8 cellular contexts compared by ENCODE assay signal in the genomic region with DNA sequence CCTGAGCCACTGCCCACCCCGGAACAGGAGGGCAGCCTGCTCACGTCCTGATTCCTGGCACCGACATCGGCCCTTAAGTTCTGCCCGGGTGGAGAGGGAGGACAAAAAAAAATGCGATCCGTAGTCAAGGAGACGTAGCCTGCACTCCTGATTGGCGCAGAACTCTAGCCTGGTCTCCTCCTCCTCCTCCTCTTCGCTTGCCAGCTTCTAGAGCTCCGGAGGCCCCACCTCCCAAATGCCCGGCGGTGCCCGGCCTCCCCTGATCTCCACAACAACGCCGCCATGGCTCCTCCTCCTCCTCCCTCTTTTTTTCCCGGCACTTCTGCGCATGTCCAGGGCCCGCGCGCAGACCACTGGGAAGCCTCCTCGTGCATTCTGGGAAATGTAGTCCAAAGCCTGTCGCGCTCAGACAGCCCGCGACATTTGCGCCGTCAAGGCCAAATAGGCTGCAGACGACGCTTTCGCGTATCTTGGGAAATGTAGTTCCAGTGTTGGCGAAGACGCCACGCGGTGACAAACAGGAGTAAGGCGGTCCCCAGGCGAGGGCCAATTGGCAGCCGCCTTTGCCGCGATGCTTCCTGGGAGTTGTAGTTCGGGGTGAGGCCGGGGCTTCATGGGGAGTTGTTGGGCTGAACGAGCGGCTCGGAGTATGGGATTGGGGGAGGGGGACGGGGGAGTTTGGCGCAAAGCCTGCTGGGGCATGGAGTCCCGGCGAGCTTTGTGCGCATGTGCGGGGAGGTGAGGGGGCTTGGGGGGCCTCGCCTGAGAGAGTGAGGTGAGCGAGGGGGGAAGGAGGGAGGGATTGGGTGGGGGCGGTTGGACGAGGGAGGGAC. TPM values are rescaled to one million over a fixed set of nuclear protein-coding genes. Genes with fewer than 3 reads are reported as not detected.
DNase-seq lines count a peak whose midpoint lies in the region; ATAC-seq and TF ChIP-seq lines count a peak whose summit lies in the region.

A gene (plus strand): TSS at position 705 of the 833 bp plus-strand sequence. CDS start 5,625 bp downstream, outside the sequence.

- POLR2A ChIA-PET in naive thymus-derived CD8-positive, alpha-beta T cell (lab: Charles Lee) = interaction anchor here (0.7 to 8.5 kb wide), 5 partner anchors 13 to 498 kb away, joined by 3 to 76 read pairs (median 3); a partner anchor contains a TSS

- TF ChIP-seq CTCF in fibroblast of mammary gland (conservative IDR thresholded peaks at IDR 0.05; ENCODE audit: control insufficient read depth, insufficient read depth, low read depth, low read length) = no peak

- H3K36me3 Mint-ChIP-seq in naive thymus-derived CD8-positive, alpha-beta T cell = peaks cover 0 to 2% (median 0%) of the 10 kb centered on the region in 3 donors

- TF ChIP-seq POLR2A in Raji (IDR thresholded peaks at IDR 0.05; ENCODE audit: insufficient read depth, low read depth, low read length) = peak; percentile 49

- no peaks in the 10 kb centered on the region for H3K9me3 Mint-ChIP-seq in naive thymus-derived CD8-positive, alpha-beta T cell

- peak within 1 kb of the TSS; percentile 91 to 98 (median 96) for H3K27ac Mint-ChIP-seq in naive thymus-derived CD8-positive, alpha-beta T cell

- peak within 1 kb of the TSS; percentile 63 for H3K4me3 ChIP-seq in fibroblast of mammary gland (ENCODE audit: control insufficient read depth, low read depth, low read length)

- ATAC-seq in naive thymus-derived CD8-positive, alpha-beta T cell = peak; percentile 88 to 89

- no peaks in the 10 kb centered on the region for H3K27me3 Mint-ChIP-seq in naive thymus-derived CD8-positive, alpha-beta T cell

- DNase-seq in EH (ENCODE audit: low read depth) = peak; percentile 100
- peak; percentile 100 for DNase-seq in H4 (ENCODE audit: low spot score)
- peak; percentile 97 for DNase-seq in LoVo (ENCODE audit: low spot score)
- DNase-seq in activated T-helper 9 cell treated with anti-CD3 and anti-CD28 coated beads, Interleukin-2, amount 50 U/mL, for 16 hours (ENCODE audit: low read depth) = peak; percentile 99
- DNase-seq in fibroblast of mammary gland (ENCODE audit: low read depth) = peak; percentile 98
- peak; percentile 95 to 100 (median 100) for DNase-seq in naive thymus-derived CD8-positive, alpha-beta T cell
- peak; percentile 99 to 100 (median 100) for DNase-seq in stimulated activated naive CD4-positive, alpha-beta T cell (lab: John Stamatoyannopoulos, UW)

- peaks cover 24 to 50% (median 46%) of the 10 kb centered on the region in 4 donors for H3K4me1 Mint-ChIP-seq in naive thymus-derived CD8-positive, alpha-beta T cell

- peak within 1 kb of the TSS; percentile 90 to 98 (median 94) for H3K4me3 Mint-ChIP-seq in naive thymus-derived CD8-positive, alpha-beta T cell

RNA-seq across cellular contexts. Expression of the gene that starts here (rescaled TPM):
- 9.4 and 13.8 TPM in 2 replicates for total RNA-seq in H4 (2014; rRNA removed; shearing (Covaris generic))
- 10 to 100 TPM; 42.2 to 49.4 TPM for total RNA-seq in naive thymus-derived CD8-positive, alpha-beta T cell
- polyA plus RNA-seq in naive thymus-derived CD8-positive, alpha-beta T cell = 10 to 100 TPM; 12.9 to 26.9 (median 19.2) TPM

Comparison
In these comparisons a context has a peak if more than half of its experiments do, and no peak if none do; other contexts are left out.
1. Peak in every context shown above with its lines: DNase-seq, ATAC-seq and H3K4me3 ChIP-seq.